10 cellular contexts compared by ENCODE assay signal in the genomic region with DNA sequence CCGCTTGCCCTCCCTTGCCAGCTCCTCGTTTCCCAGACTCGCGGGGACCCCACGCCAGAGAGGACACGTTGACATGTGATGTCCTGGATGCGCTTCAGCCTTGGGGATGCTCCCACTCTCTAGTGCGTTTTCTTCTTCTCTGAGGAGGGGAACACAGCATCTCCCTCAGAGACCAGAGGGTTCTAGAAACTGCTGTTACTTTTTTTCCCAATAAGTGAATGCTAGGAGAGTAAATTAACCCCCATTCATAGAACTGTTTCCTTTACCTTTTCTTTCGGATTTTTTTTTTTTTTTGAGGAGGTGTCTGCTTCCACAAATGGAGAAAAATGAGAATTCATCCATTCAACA. TPM values are rescaled to one million over a fixed set of nuclear protein-coding genes. Genes with fewer than 3 reads are reported as not detected.
A peak's percentile ranks its signal among the peaks of the same experiment; 100 is the strongest.
DNase-seq lines count a peak whose midpoint lies in the region; ATAC-seq and TF ChIP-seq lines count a peak whose summit lies in the region.
"Had no signal": no experiment of that assay in that cellular context is flagged by ENCODE, and none has a peak within 500 bp of the region (broad histone marks: within the 10 kb centered on the region; RNA-seq: fewer than 3 reads in every experiment).

No MANE protein-coding gene starts in this region.

- TF ChIP-seq POLR2A in esophagus squamous epithelium (IDR thresholded peaks at IDR 0.05) (no peak), upper lobe of left lung (IDR thresholded peaks at IDR 0.05) (no peak)

- no peak for DNase-seq in RWPE2 (ENCODE audit: low spot score)
- DNase-seq in esophagus squamous epithelium (lab: John Stamatoyannopoulos, UW) = no peak
- DNase-seq in upper lobe of left lung = no peak
- DNase-seq in SK-N-DZ (ENCODE audit: low spot score) = no peak
- no peak for DNase-seq in activated CD4-positive, CD25-positive, alpha-beta regulatory T cell (lab: John Stamatoyannopoulos, UW)
- no peak for DNase-seq in effector CD8-positive, alpha-beta T cell (lab: John Stamatoyannopoulos, UW)
- no peak for DNase-seq in RKO (ENCODE audit: low spot score)
- DNase-seq: activated CD4-positive, alpha-beta T cell treated with anti-CD3 and anti-CD28 coated beads for 4 hours had no signal

- ATAC-seq in RWPE2 (ENCODE audit: low read depth) (peak; percentile 3; the same call in 2 of the 3 replicates), upper lobe of left lung (ENCODE audit: low FRiP score in 2 of 2) (no peak)

- H3K27ac ChIP-seq in RWPE2 (ENCODE audit: poor library complexity, severe bottlenecking) (peak overlapping the region; percentile 59), esophagus squamous epithelium (peak overlapping the region; percentile 47 to 81 (median 54)), upper lobe of left lung (peak overlapping the region in 3 of 4 donors; percentile 83 to 87 (median 84))

- H3K4me3 ChIP-seq in RWPE2 (ENCODE audit: severe bottlenecking) = peak overlapping the region; percentile 64
- peak overlapping the region; percentile 48 to 79 (median 58) for H3K4me3 ChIP-seq in esophagus squamous epithelium
- H3K4me3 ChIP-seq in mucosa of stomach (ENCODE audit: low read length) = no peak overlapping the region
- H3K4me3 ChIP-seq in upper lobe of left lung = peak overlapping the region; percentile 54 to 76 (median 60)

- TF ChIP-seq CTCF in RWPE2 (IDR thresholded peaks at IDR 0.05; ENCODE audit: poor library complexity, severe bottlenecking) (no peak), esophagus squamous epithelium (IDR thresholded peaks at IDR 0.05) (no peak), upper lobe of left lung (IDR thresholded peaks at IDR 0.05) (no peak)

- TF ChIP-seq EP300 in upper lobe of left lung (IDR thresholded peaks at IDR 0.05) = no peak

- H3K9me3 ChIP-seq in RWPE2 (ENCODE audit: severe bottlenecking) (no peaks in the 10 kb centered on the region), esophagus squamous epithelium (no peaks in the 10 kb centered on the region), mucosa of stomach (ENCODE audit: control insufficient read depth, low read length) (no peaks in the 10 kb centered on the region), upper lobe of left lung (no peaks in the 10 kb centered on the region)
- H3K9me3 ChIP-seq: adrenal gland had no signal

- H3K27me3 ChIP-seq in RWPE2 (ENCODE audit: insufficient read depth, poor library complexity, severe bottlenecking) (no peaks in the 10 kb centered on the region), esophagus squamous epithelium (peaks cover 0 to 51% (median 0%) of the 10 kb centered on the region in 4 donors), mucosa of stomach (ENCODE audit: control insufficient read depth, insufficient read depth, low read length) (peaks cover 44% of the 10 kb centered on the region), upper lobe of left lung (no peaks in the 10 kb centered on the region)

- peaks cover 20% of the 10 kb centered on the region for H3K4me1 ChIP-seq in RWPE2 (ENCODE audit: insufficient read depth, poor library complexity, severe bottlenecking)
- peaks cover 0 to 26% (median 9%) of the 10 kb centered on the region in 3 donors for H3K4me1 ChIP-seq in esophagus squamous epithelium
- H3K4me1 ChIP-seq in mucosa of stomach (ENCODE audit: control insufficient read depth, insufficient read depth, low read length) = peaks cover 7% of the 10 kb centered on the region
- peaks cover 0 to 9% (median 1%) of the 10 kb centered on the region in 4 donors for H3K4me1 ChIP-seq in upper lobe of left lung

- H3K36me3 ChIP-seq in RWPE2 (ENCODE audit: low read depth) = peaks cover 33% of the 10 kb centered on the region
- no peaks in the 10 kb centered on the region for H3K36me3 ChIP-seq in esophagus squamous epithelium
- H3K36me3 ChIP-seq in mucosa of stomach (ENCODE audit: control insufficient read depth, insufficient read depth, low read length) = no peaks in the 10 kb centered on the region
- no peaks in the 10 kb centered on the region for H3K36me3 ChIP-seq in upper lobe of left lung
- H3K36me3 ChIP-seq: adrenal gland had no signal

- H3K9ac ChIP-seq in mucosa of stomach (ENCODE audit: low read length) = peak overlapping the region; percentile 5

- intact Hi-C loops in esophagus squamous epithelium (cut with DNase I) = no loop called here

- 2% methylated on average over 3 to 7 of the region's 9 CpGs for WGBS in esophagus squamous epithelium, 2 donors
- 10 to 14% methylated on average over 3 of the region's 9 CpGs for WGBS in upper lobe of left lung, 2 donors

RNA-seq across cellular contexts. Expression of gene EFEMP1, which starts 0.4 kb away (rescaled TPM):
- total RNA-seq in esophagus squamous epithelium = 10 to 100 TPM; 11.2 to 68.3 (median 41.8) TPM
- 100 to 1,000 TPM in 5 of 6 donors, 10 to 100 TPM in 1; 65.0 to 293 (median 213) TPM for total RNA-seq in upper lobe of left lung
- polyA plus RNA-seq in SK-N-DZ (2014; cell fraction: cytosol; rRNA removed) = not detected in 2 replicates
- not detected in 2 replicates for polyA plus RNA-seq in SK-N-DZ (2014; cell fraction: nucleus; rRNA removed)
